ENCODE assay signal across 40 cellular contexts in genomic region chrX:111928457-111928856, GRCh38. TPM values are rescaled to one million over a fixed set of nuclear protein-coding genes. Genes with fewer than 3 reads are reported as not detected.
"Had no signal": no experiment of that assay in that cellular context is flagged by ENCODE, and none has a peak within 500 bp of the region (broad histone marks: within the 10 kb centered on the region; RNA-seq: fewer than 3 reads in every experiment).

No MANE protein-coding gene starts in this region.

- H3K27me3 Mint-ChIP-seq: activated CD4-positive, alpha-beta memory T cell treated with anti-CD3 and anti-CD28 coated beads for 36 hours; activated CD4-positive, alpha-beta T cell treated with anti-CD3 and anti-CD28 coated beads for 36 hours; activated CD4-positive, alpha-beta T cell treated with anti-CD3 and anti-CD28 coated beads, Interleukin-2, amount 10 ng/mL, durations not matched to agents 24 days and 14 days; activated CD8-positive, alpha-beta memory T cell treated with anti-CD3 and anti-CD28 coated beads, Interleukin-2, amount 10 ng/mL, durations not matched to agents 7 days and 5 days; activated naive CD4-positive, alpha-beta T cell treated with anti-CD3 and anti-CD28 coated beads, Interleukin-2, amount 50 U/mL, for 24 hours; activated naive CD8-positive, alpha-beta T cell treated with anti-CD3 and anti-CD28 coated beads for 36 hours; activated naive CD8-positive, alpha-beta T cell treated with anti-CD3 and anti-CD28 coated beads, Interleukin-2, amount 50 U/mL, for 24 hours; central memory CD8-positive, alpha-beta T cell; effector memory CD8-positive, alpha-beta T cell had no signal

- DNase-seq: activated CD4-positive, alpha-beta memory T cell treated with anti-CD3 and anti-CD28 coated beads for 36 hours; activated CD4-positive, alpha-beta T cell treated with anti-CD3 and anti-CD28 coated beads for 36 hours; activated CD4-positive, alpha-beta T cell treated with anti-CD3 and anti-CD28 coated beads, Interleukin-2, amount 10 ng/mL, durations not matched to agents 24 days and 14 days; activated CD4-positive, CD25-positive, alpha-beta regulatory T cell; activated CD4-positive, CD25-positive, alpha-beta regulatory T cell treated with anti-CD3 and anti-CD28 coated beads, Interleukin-2, amount 50 U/mL, for 72 hours; activated CD8-positive, alpha-beta memory T cell treated with anti-CD3 and anti-CD28 coated beads, Interleukin-2, amount 10 ng/mL, durations not matched to agents 7 days and 5 days; activated CD8-positive, alpha-beta memory T cell treated with anti-CD3 and anti-CD28 coated beads, Interleukin-2, amount 50 U/mL, for 4 hours; activated CD8-positive, alpha-beta T cell treated with anti-CD3 and anti-CD28 coated beads, Interleukin-2, amount 10 ng/mL, durations not matched to agents 7 days and 5 days; activated effector memory CD4-positive, alpha-beta T cell treated with anti-CD3 and anti-CD28 coated beads, Interleukin-2, amount 50 U/mL, for 16 hours; activated naive CD4-positive, alpha-beta T cell treated with anti-CD3 and anti-CD28 coated beads for 36 hours; activated naive CD8-positive, alpha-beta T cell treated with anti-CD3 and anti-CD28 coated beads for 36 hours; activated naive CD8-positive, alpha-beta T cell treated with anti-CD3 and anti-CD28 coated beads, Interleukin-2, amount 50 U/mL, for 24 hours; activated T-cell treated with anti-CD3 and anti-CD28 coated beads, Interleukin-2, amount 50 U/mL, for 1 hour; activated T-cell treated with anti-CD3 and anti-CD28 coated beads, Interleukin-2, amount 50 U/mL, for 48 hours; adrenal gland; amygdala; aorta; cortex of kidney; dermis blood vessel endothelial cell; effector CD4-positive, alpha-beta T cell; effector memory CD8-positive, alpha-beta T cell; esophagus squamous epithelium; foreskin melanocyte; T-helper 2 cell had no signal

- H3K4me1 Mint-ChIP-seq: activated CD4-positive, alpha-beta T cell treated with anti-CD3 and anti-CD28 coated beads for 36 hours; activated CD4-positive, alpha-beta T cell treated with anti-CD3 and anti-CD28 coated beads, Interleukin-2, amount 10 ng/mL, durations not matched to agents 24 days and 14 days; activated CD8-positive, alpha-beta memory T cell treated with anti-CD3 and anti-CD28 coated beads, Interleukin-2, amount 10 ng/mL, durations not matched to agents 7 days and 5 days; activated naive CD4-positive, alpha-beta T cell treated with anti-CD3 and anti-CD28 coated beads, Interleukin-2, amount 50 U/mL, for 24 hours; activated naive CD8-positive, alpha-beta T cell treated with anti-CD3 and anti-CD28 coated beads for 36 hours; activated naive CD8-positive, alpha-beta T cell treated with anti-CD3 and anti-CD28 coated beads, Interleukin-2, amount 50 U/mL, for 24 hours; central memory CD8-positive, alpha-beta T cell had no signal

- H3K9me3 Mint-ChIP-seq: activated CD4-positive, alpha-beta memory T cell treated with anti-CD3 and anti-CD28 coated beads for 36 hours; activated CD4-positive, alpha-beta T cell treated with anti-CD3 and anti-CD28 coated beads, Interleukin-2, amount 10 ng/mL, durations not matched to agents 24 days and 14 days; activated naive CD4-positive, alpha-beta T cell treated with anti-CD3 and anti-CD28 coated beads for 36 hours; activated naive CD8-positive, alpha-beta T cell treated with anti-CD3 and anti-CD28 coated beads for 36 hours; activated T-helper 1 cell treated with anti-CD3 and anti-CD28 coated beads, Interleukin-12 subunit alpha, Interleukin-12 subunit beta, Interleukin-2, Interleukin-4 antibody, amounts not matched to agents 30 ng/mL and 10 ng/mL and 1 ng/mL, durations not matched to agents 14 hours and 24 hours and 36 hours; activated T-helper 2 cell treated with anti-CD3 and anti-CD28 coated beads, Interferon-gamma antibody, Interleukin-2, Interleukin-4, amounts not matched to agents 10 μg/mL and 5 μg/mL and 100 μg/mL, durations not matched to agents 14 hours and 24 hours and 36 hours; brain; central memory CD8-positive, alpha-beta T cell; effector memory CD8-positive, alpha-beta T cell had no signal

- H3K36me3 Mint-ChIP-seq: activated CD4-positive, alpha-beta memory T cell treated with anti-CD3 and anti-CD28 coated beads for 36 hours; activated CD8-positive, alpha-beta memory T cell treated with anti-CD3 and anti-CD28 coated beads, Interleukin-2, amount 10 ng/mL, durations not matched to agents 7 days and 5 days; activated naive CD4-positive, alpha-beta T cell treated with anti-CD3 and anti-CD28 coated beads, Interleukin-2, amount 50 U/mL, for 24 hours; activated naive CD8-positive, alpha-beta T cell treated with anti-CD3 and anti-CD28 coated beads for 36 hours; brain had no signal

- H3K27ac Mint-ChIP-seq: activated CD4-positive, alpha-beta memory T cell treated with anti-CD3 and anti-CD28 coated beads for 36 hours; activated CD4-positive, alpha-beta T cell treated with anti-CD3 and anti-CD28 coated beads for 36 hours; activated CD4-positive, alpha-beta T cell treated with anti-CD3 and anti-CD28 coated beads, Interleukin-2, amount 10 ng/mL, durations not matched to agents 24 days and 14 days; activated CD8-positive, alpha-beta memory T cell treated with anti-CD3 and anti-CD28 coated beads, Interleukin-2, amount 10 ng/mL, durations not matched to agents 7 days and 5 days; activated CD8-positive, alpha-beta T cell treated with anti-CD3 and anti-CD28 coated beads, Interleukin-2, amount 10 ng/mL, durations not matched to agents 7 days and 5 days; activated naive CD4-positive, alpha-beta T cell treated with anti-CD3 and anti-CD28 coated beads for 36 hours; activated naive CD4-positive, alpha-beta T cell treated with anti-CD3 and anti-CD28 coated beads, Interleukin-2, amount 50 U/mL, for 24 hours; activated naive CD8-positive, alpha-beta T cell treated with anti-CD3 and anti-CD28 coated beads for 36 hours; activated naive CD8-positive, alpha-beta T cell treated with anti-CD3 and anti-CD28 coated beads, Interleukin-2, amount 50 U/mL, for 24 hours; activated T-helper 1 cell treated with anti-CD3 and anti-CD28 coated beads, Interleukin-12 subunit alpha, Interleukin-12 subunit beta, Interleukin-2, Interleukin-4 antibody, amounts not matched to agents 30 ng/mL and 10 ng/mL and 1 ng/mL, durations not matched to agents 14 hours and 24 hours and 36 hours; activated T-helper 2 cell treated with anti-CD3 and anti-CD28 coated beads, Interferon-gamma antibody, Interleukin-2, Interleukin-4, amounts not matched to agents 10 μg/mL and 5 μg/mL and 100 μg/mL, durations not matched to agents 14 hours and 24 hours and 36 hours; brain; effector memory CD8-positive, alpha-beta T cell had no signal

- H3K4me1 ChIP-seq: adrenal gland, breast epithelium, esophagus squamous epithelium, gastroesophageal sphincter had no signal

- H3K9me3 ChIP-seq: adrenal gland, breast epithelium, esophagus squamous epithelium, gastroesophageal sphincter had no signal

- H3K27ac ChIP-seq: adrenal gland, breast epithelium, cardiac muscle cell, epithelial cell of prostate, esophagus squamous epithelium, gastroesophageal sphincter had no signal

- H3K4me3 Mint-ChIP-seq: activated CD4-positive, alpha-beta memory T cell treated with anti-CD3 and anti-CD28 coated beads for 36 hours; activated CD4-positive, alpha-beta T cell treated with anti-CD3 and anti-CD28 coated beads for 36 hours; activated CD4-positive, alpha-beta T cell treated with anti-CD3 and anti-CD28 coated beads, Interleukin-2, amount 10 ng/mL, durations not matched to agents 24 days and 14 days; activated CD8-positive, alpha-beta memory T cell treated with anti-CD3 and anti-CD28 coated beads, Interleukin-2, amount 10 ng/mL, durations not matched to agents 7 days and 5 days; activated CD8-positive, alpha-beta T cell treated with anti-CD3 and anti-CD28 coated beads, Interleukin-2, amount 10 ng/mL, durations not matched to agents 7 days and 5 days; activated naive CD4-positive, alpha-beta T cell treated with anti-CD3 and anti-CD28 coated beads for 36 hours; activated naive CD4-positive, alpha-beta T cell treated with anti-CD3 and anti-CD28 coated beads, Interleukin-2, amount 50 U/mL, for 24 hours; activated naive CD8-positive, alpha-beta T cell treated with anti-CD3 and anti-CD28 coated beads for 36 hours; activated naive CD8-positive, alpha-beta T cell treated with anti-CD3 and anti-CD28 coated beads, Interleukin-2, amount 50 U/mL, for 24 hours; activated T-helper 1 cell treated with anti-CD3 and anti-CD28 coated beads, Interleukin-12 subunit alpha, Interleukin-12 subunit beta, Interleukin-2, Interleukin-4 antibody, amounts not matched to agents 30 ng/mL and 10 ng/mL and 1 ng/mL, durations not matched to agents 14 hours and 24 hours and 36 hours; brain; central memory CD8-positive, alpha-beta T cell; effector memory CD8-positive, alpha-beta T cell had no signal

- H3K27me3 ChIP-seq: cardiac muscle cell, esophagus squamous epithelium, gastroesophageal sphincter had no signal

RNA-seq across cellular contexts. Expression of gene TRPC5OS, which starts 52.5 kb away (rescaled TPM):
- total RNA-seq: activated CD4-positive, alpha-beta memory T cell treated with anti-CD3 and anti-CD28 coated beads for 36 hours; activated CD4-positive, alpha-beta T cell treated with anti-CD3 and anti-CD28 coated beads for 36 hours; activated CD4-positive, alpha-beta T cell treated with anti-CD3 and anti-CD28 coated beads, Interleukin-2, amount 10 ng/mL, durations not matched to agents 24 days and 14 days; activated CD8-positive, alpha-beta memory T cell treated with anti-CD3 and anti-CD28 coated beads for 36 hours; activated CD8-positive, alpha-beta memory T cell treated with anti-CD3 and anti-CD28 coated beads, Interleukin-2, amount 10 ng/mL, durations not matched to agents 7 days and 5 days; activated CD8-positive, alpha-beta T cell treated with anti-CD3 and anti-CD28 coated beads, Interleukin-2, amount 10 ng/mL, durations not matched to agents 7 days and 5 days; activated naive CD4-positive, alpha-beta T cell treated with anti-CD3 and anti-CD28 coated beads for 36 hours; activated naive CD8-positive, alpha-beta T cell treated with anti-CD3 and anti-CD28 coated beads for 36 hours; activated T-helper 1 cell treated with anti-CD3 and anti-CD28 coated beads, Interleukin-12 subunit alpha, Interleukin-12 subunit beta, Interleukin-2, Interleukin-4 antibody, amounts not matched to agents 30 ng/mL and 10 ng/mL and 1 ng/mL, durations not matched to agents 14 hours and 24 hours and 36 hours; activated T-helper 2 cell treated with anti-CD3 and anti-CD28 coated beads, Interferon-gamma antibody, Interleukin-2, Interleukin-4, amounts not matched to agents 10 μg/mL and 5 μg/mL and 100 μg/mL, durations not matched to agents 14 hours and 24 hours and 36 hours; adrenal gland; aorta; breast epithelium; cardiac muscle cell; cerebellum; dermis blood vessel endothelial cell; endothelial cell of umbilical vein; esophagus squamous epithelium; fibroblast of lung; fibroblast of villous mesenchyme; gastroesophageal sphincter; glomerular endothelial cell; T-helper 1 cell treated with Interleukin-12 subunit alpha and Interleukin-12 subunit beta and Interleukin-4 antibody, amounts not matched to agents 30 ng/mL and 1 ng/mL, for 36 hours had no signal
